Comparison of ENCODE assay signal across 10 cellular contexts in genomic region chr1:92949937-92950817, GRCh38. TPM values are rescaled to one million over a fixed set of nuclear protein-coding genes. Genes with fewer than 3 reads are reported as not detected.
A peak's percentile ranks its signal among the peaks of the same experiment; 100 is the strongest.
DNase-seq lines count a peak whose midpoint lies in the region; ATAC-seq, FAIRE-seq and TF ChIP-seq lines count a peak whose summit lies in the region.
"Had no signal": no experiment of that assay in that cellular context is flagged by ENCODE, and none has a peak within 500 bp of the region (broad histone marks: within the 10 kb centered on the region; RNA-seq: fewer than 3 reads in every experiment).

No MANE protein-coding gene starts in this region.

- peaks cover 97% of the 10 kb centered on the region for H3K79me2 ChIP-seq in OCI-LY1 (ENCODE audit: insufficient read depth, low read length)

- H3K4me1 ChIP-seq in OCI-LY1 (ENCODE audit: insufficient read depth, low read length, severe bottlenecking) (peaks cover 84% of the 10 kb centered on the region), stomach (peaks cover 20 to 46% (median 33%) of the 10 kb centered on the region in 4 donors)

- FAIRE-seq in GM19239 (lab: Jason Lieb, UNC), result peak; percentile 97

- intact Hi-C loops in stomach (cut with DNase I; ENCODE audit: low total_unique reads), result no loop called here

- H3K4me2 ChIP-seq in OCI-LY1 (ENCODE audit: low read length), result peak overlapping the region; percentile 48

- no peaks in the 10 kb centered on the region for H3K27me3 Mint-ChIP-seq in mesothelial cell of epicardium (ENCODE audit: low read depth)

- no peaks in the 10 kb centered on the region for H3K27me3 ChIP-seq in OCI-LY1 (ENCODE audit: insufficient read depth, low read length)
- no peaks in the 10 kb centered on the region for H3K27me3 ChIP-seq in stomach

- H3K9ac ChIP-seq in OCI-LY1 (ENCODE audit: low read length), result peak overlapping the region; percentile 35; the same call in 1 of the 2 replicates

- H3K36me3 Mint-ChIP-seq in mesothelial cell of epicardium, result peaks cover 5% of the 10 kb centered on the region

- H3K4me3 ChIP-seq in OCI-LY1 (ENCODE audit: low read depth, low read length, poor library complexity, severe bottlenecking) (no peak overlapping the region), stomach (no peak overlapping the region)

- H4K20me1 ChIP-seq in OCI-LY1 (ENCODE audit: insufficient read depth, low read length), result no peaks in the 10 kb centered on the region

- ATAC-seq in esophagus mucosa, result peak; percentile 60
- no peak for ATAC-seq in GM21529 (IDR thresholded peaks at IDR 0.05; ENCODE audit: unreplicated experiment)

- no peak for TF ChIP-seq CTCF in OCI-LY1 (IDR thresholded peaks at IDR 0.05; ENCODE audit: low read length)
- no peak for TF ChIP-seq CTCF in stomach (IDR thresholded peaks at IDR 0.05)
- no peak for TF ChIP-seq CTCF in mesothelial cell of epicardium (IDR thresholded peaks at IDR 0.05; ENCODE audit: unreplicated experiment)

- peaks cover 4% of the 10 kb centered on the region for H3K4me1 Mint-ChIP-seq in mesothelial cell of epicardium

- no peak overlapping the region for H3K27ac Mint-ChIP-seq in mesothelial cell of epicardium

- H3F3A ChIP-seq in OCI-LY1 (ENCODE audit: insufficient read depth, low read length), result no peaks in the 10 kb centered on the region

- peaks cover 10% of the 10 kb centered on the region for H3K9me3 Mint-ChIP-seq in mesothelial cell of epicardium

- TF ChIP-seq EP300 in stomach (IDR thresholded peaks at IDR 0.05), result no peak

- H3K36me3 ChIP-seq in OCI-LY1 (ENCODE audit: insufficient read depth, low read length) (peaks cover 7% of the 10 kb centered on the region; the same call in 1 of the 2 replicates), stomach (no peaks in the 10 kb centered on the region)

- DNase-seq in GM19239 (ENCODE audit: insufficient read length, low spot score) (no peak), stomach (no peak), hippocampal formation (lab: John Stamatoyannopoulos, UW) (no peak), mesothelial cell of epicardium (ENCODE audit: low spot score in 2 of 2, unreplicated experiment in 2 of 2) (no peak)
- no peak for DNase-seq in activated T-cell treated with anti-CD3 and anti-CD28 coated beads, Interleukin-2, amount 50 U/mL, for 1 hour
- DNase-seq: activated CD8-positive, alpha-beta memory T cell treated with anti-CD3 and anti-CD28 coated beads for 24 hours; NCI-H1105 treated with DMSO at 0.1 percent for 48 hours had no signal

- no peak for TF ChIP-seq POLR2A in stomach (IDR thresholded peaks at IDR 0.05)

- H2AFZ ChIP-seq in OCI-LY1 (ENCODE audit: low read length), result no peak overlapping the region

- H3K9me3 ChIP-seq in OCI-LY1 (ENCODE audit: low read length) (no peaks in the 10 kb centered on the region), stomach (no peaks in the 10 kb centered on the region)

- WGBS in stomach, 5 donors, result 73 to 88% (median 84%) methylated on average over 7 of the region's 7 CpGs

- H3K9me2 ChIP-seq in OCI-LY1 (ENCODE audit: low read depth, low read length), result no peaks in the 10 kb centered on the region

- H3K4me3 Mint-ChIP-seq in mesothelial cell of epicardium, result no peak overlapping the region

- H3K27ac ChIP-seq in OCI-LY1 (ENCODE audit: low read depth, low read length, poor library complexity, severe bottlenecking), result peak overlapping the region; percentile 85
- peak overlapping the region in 4 of 5 donors; percentile 39 to 77 (median 60) for H3K27ac ChIP-seq in stomach

RNA-seq across cellular contexts. Expression of gene DIPK1A, which starts 11.1 kb away (rescaled TPM):
- total RNA-seq in esophagus mucosa (2.8 TPM), stomach (10 to 100 TPM in 3 of 5 donors, 1 to 10 TPM in 2; 2.0 to 15.5 (median 12.1) TPM), mesothelial cell of epicardium (11.8 to 13.8 TPM (median 12.3 TPM) in 3 replicates)
- polyA plus RNA-seq in stomach, result 1 to 10 TPM; 2.6 to 3.5 (median 3.5) TPM
